9 cellular contexts compared by ENCODE assay signal in genomic region chr11:103609117-103610066, GRCh38.
DNase-seq lines count a peak whose midpoint lies in the region; ATAC-seq, FAIRE-seq and TF ChIP-seq lines count a peak whose summit lies in the region.
"Had no signal": no experiment of that assay in that cellular context is flagged by ENCODE, and none has a peak within 500 bp of the region (broad histone marks: within the 10 kb centered on the region; RNA-seq: fewer than 3 reads in every experiment).

No MANE protein-coding gene starts in this region.

- no peaks in the 10 kb centered on the region for H3K79me2 ChIP-seq in GM23248 (ENCODE audit: insufficient read depth)

- H3K27ac ChIP-seq in GM23248 (peak overlapping the region; percentile 49), foreskin keratinocyte (no peak overlapping the region)

- peaks cover 0 to 7% (median under 1%) of the 10 kb centered on the region in 6 donors for H3K9me3 Mint-ChIP-seq in immature natural killer cell

- H3K27me3 Mint-ChIP-seq in immature natural killer cell (ENCODE audit: low read depth in 3 of 3), result peaks cover 0 to 4% (median 3%) of the 10 kb centered on the region in 3 donors

- H3K9me2 ChIP-seq in GM23248 (ENCODE audit: insufficient read depth), result no peaks in the 10 kb centered on the region

- TF ChIP-seq CTCF in foreskin keratinocyte (conservative IDR thresholded peaks at IDR 0.05), result peak; percentile 83

- H3K9ac ChIP-seq in GM23248, result no peak overlapping the region

- H3K4me3 ChIP-seq in GM23248, result no peak overlapping the region

- peak overlapping the region; percentile 54 for H2AFZ ChIP-seq in GM23248

- no peaks in the 10 kb centered on the region for H3K4me1 Mint-ChIP-seq in immature natural killer cell

- DNase-seq in A172 (ENCODE audit: low spot score), result peak; percentile 95
- peak; percentile 89 for DNase-seq in GM23248
- DNase-seq in SK-MEL-5 (ENCODE audit: low read depth, low spot score), result peak; percentile 52
- peak; percentile 87 to 93 for DNase-seq in foreskin keratinocyte
- DNase-seq in NCI-H2029 treated with DMSO at 0.1 percent for 48 hours (lab: John Stamatoyannopoulos, UW), result no peak
- DNase-seq in ecto neural progenitor cell (ENCODE audit: low spot score), result no peak
- DNase-seq in immature natural killer cell, result no peak
- no peak for DNase-seq in frontal cortex (ENCODE audit: low spot score in 2 of 2)
- DNase-seq: NCI-H748 treated with DMSO at 0.1 percent for 48 hours had no signal

- H3K36me3 Mint-ChIP-seq in immature natural killer cell, result no peaks in the 10 kb centered on the region

- WGBS in GM23248 (ENCODE audit: low coverage in 1 of 2, low lambda C conversion rate in 2 of 2, missing lambda C conversion rate in 2 of 2), 2 experiments, result 58 to 68% methylated on average over 2 of the region's 2 CpGs

- FAIRE-seq in frontal cortex (lab: Jason Lieb, UNC), result no peak

- H3K4me3 Mint-ChIP-seq in immature natural killer cell, result no peak overlapping the region

- H3K27ac Mint-ChIP-seq in immature natural killer cell, result no peak overlapping the region

- no peaks in the 10 kb centered on the region for H3K27me3 ChIP-seq in GM23248 (replicated peaks; ENCODE audit: insufficient read depth)
- no peaks in the 10 kb centered on the region for H3K27me3 ChIP-seq in foreskin keratinocyte

- in situ Hi-C loops in GM23248 (cut with MboI) (no loop called here), SK-MEL-5 (cut with HindIII; ENCODE audit: low pct_unique_long_range_greater_than_20kb, low sequenced_read_pairs) (no loop called here)

- no peaks in the 10 kb centered on the region for H3K36me3 ChIP-seq in GM23248 (ENCODE audit: low read depth)

- no peaks in the 10 kb centered on the region for H3K9me3 ChIP-seq in GM23248 (ENCODE audit: low read depth)

- H3K4me2 ChIP-seq in GM23248 (ENCODE audit: unreplicated experiment), result peak overlapping the region; percentile 61

- peak; percentile 99 for ATAC-seq in foreskin keratinocyte

- H3F3A ChIP-seq in GM23248 (ENCODE audit: insufficient read depth), result peaks cover 21% of the 10 kb centered on the region

- H3K4me1 ChIP-seq in GM23248 (ENCODE audit: insufficient read depth), result peaks cover 22% of the 10 kb centered on the region
- peaks cover 6% of the 10 kb centered on the region for H3K4me1 ChIP-seq in foreskin keratinocyte

- no peaks in the 10 kb centered on the region for H4K20me1 ChIP-seq in GM23248 (ENCODE audit: insufficient read depth)

Comparison
In these comparisons a context has a peak if more than half of its experiments do, and no peak if none do; other contexts are left out.
1. DNase-seq: peak in A172 (single experiment), GM23248 (single experiment), SK-MEL-5 (single experiment) and foreskin keratinocyte (2 of 2); none in NCI-H2029 treated with DMSO at 0.1 percent for 48 hours (single experiment), ecto neural progenitor cell (single experiment), immature natural killer cell (0 of 3) and frontal cortex (0 of 2).